ENCODE assay signal across 1 cellular context in the genomic region with DNA sequence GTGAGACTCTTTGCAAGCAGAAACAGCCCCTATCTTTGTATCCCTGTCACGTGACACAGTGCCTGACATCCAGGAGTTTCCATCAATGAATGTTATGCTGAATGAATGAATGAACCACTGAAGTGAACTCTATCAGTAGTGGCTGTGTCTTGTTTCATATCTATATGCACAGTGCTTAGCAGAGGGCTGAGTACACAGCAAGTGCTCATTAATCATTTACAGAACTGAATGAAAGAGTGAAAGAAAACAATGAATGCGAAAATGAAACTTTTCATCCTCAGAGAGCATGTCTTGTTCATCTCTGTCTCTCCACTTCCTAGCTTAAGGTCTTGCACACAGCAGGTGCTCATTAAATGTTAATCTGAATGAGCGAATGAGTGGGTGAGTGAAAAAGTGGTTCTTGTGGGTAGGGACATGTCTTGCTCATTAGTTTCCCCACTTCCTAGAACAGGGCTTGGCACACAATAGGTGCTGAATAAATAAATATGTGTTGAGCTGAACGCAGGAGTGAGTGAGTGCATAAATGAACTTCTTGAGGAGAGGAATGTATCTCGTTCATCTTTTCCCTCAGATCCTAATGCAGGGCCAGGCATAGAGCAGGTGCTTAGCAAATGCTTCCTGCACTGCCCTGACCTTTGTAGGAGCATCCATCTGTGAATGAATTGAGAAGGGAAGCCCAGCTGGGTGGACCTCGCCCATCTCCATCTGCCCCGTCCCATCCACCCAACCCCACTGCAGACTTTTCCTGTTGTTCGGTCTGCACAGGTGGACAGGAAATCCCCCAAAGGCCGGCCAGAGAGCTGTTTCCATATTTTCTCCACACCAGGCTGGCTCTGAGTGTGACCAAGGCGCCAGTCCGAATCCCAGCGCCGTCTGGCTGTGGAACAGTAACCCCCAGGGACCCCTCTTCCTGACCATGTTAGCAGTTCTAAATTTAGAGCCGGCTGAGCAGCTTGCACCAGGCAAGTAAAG.
A peak's percentile ranks its signal among the peaks of the same experiment; 100 is the strongest.
TF ChIP-seq lines count a peak whose summit lies in the region.

No MANE protein-coding gene starts in this region.

TF ChIP-seq in HepG2, 621 proteins besides CTCF, POLR2A, EP300 and RAD21 (continued from another document and continues in another):
- peak; percentile 72 for TF ChIP-seq FOXA3 (CRISPR knock-in tag; IDR thresholded peaks at IDR 0.05)
- no peak for TF ChIP-seq ZNF772 (CRISPR knock-in tag; IDR thresholded peaks at IDR 0.05)
- TF ChIP-seq SOX13 (IDR thresholded peaks at IDR 0.05), result no peak
- TF ChIP-seq SOX13 (CRISPR knock-in tag; conservative IDR thresholded peaks at IDR 0.05 in 1 of 2, IDR thresholded peaks at IDR 0.05 in 1 of 2), result peak in 1 of 2 experiments; percentile 60; a peak in 1 of 4 replicates
- no peak for TF ChIP-seq ZFP90 (CRISPR knock-in tag; IDR thresholded peaks at IDR 0.05; ENCODE audit: borderline replicate concordance)
- TF ChIP-seq, protein P1, sequence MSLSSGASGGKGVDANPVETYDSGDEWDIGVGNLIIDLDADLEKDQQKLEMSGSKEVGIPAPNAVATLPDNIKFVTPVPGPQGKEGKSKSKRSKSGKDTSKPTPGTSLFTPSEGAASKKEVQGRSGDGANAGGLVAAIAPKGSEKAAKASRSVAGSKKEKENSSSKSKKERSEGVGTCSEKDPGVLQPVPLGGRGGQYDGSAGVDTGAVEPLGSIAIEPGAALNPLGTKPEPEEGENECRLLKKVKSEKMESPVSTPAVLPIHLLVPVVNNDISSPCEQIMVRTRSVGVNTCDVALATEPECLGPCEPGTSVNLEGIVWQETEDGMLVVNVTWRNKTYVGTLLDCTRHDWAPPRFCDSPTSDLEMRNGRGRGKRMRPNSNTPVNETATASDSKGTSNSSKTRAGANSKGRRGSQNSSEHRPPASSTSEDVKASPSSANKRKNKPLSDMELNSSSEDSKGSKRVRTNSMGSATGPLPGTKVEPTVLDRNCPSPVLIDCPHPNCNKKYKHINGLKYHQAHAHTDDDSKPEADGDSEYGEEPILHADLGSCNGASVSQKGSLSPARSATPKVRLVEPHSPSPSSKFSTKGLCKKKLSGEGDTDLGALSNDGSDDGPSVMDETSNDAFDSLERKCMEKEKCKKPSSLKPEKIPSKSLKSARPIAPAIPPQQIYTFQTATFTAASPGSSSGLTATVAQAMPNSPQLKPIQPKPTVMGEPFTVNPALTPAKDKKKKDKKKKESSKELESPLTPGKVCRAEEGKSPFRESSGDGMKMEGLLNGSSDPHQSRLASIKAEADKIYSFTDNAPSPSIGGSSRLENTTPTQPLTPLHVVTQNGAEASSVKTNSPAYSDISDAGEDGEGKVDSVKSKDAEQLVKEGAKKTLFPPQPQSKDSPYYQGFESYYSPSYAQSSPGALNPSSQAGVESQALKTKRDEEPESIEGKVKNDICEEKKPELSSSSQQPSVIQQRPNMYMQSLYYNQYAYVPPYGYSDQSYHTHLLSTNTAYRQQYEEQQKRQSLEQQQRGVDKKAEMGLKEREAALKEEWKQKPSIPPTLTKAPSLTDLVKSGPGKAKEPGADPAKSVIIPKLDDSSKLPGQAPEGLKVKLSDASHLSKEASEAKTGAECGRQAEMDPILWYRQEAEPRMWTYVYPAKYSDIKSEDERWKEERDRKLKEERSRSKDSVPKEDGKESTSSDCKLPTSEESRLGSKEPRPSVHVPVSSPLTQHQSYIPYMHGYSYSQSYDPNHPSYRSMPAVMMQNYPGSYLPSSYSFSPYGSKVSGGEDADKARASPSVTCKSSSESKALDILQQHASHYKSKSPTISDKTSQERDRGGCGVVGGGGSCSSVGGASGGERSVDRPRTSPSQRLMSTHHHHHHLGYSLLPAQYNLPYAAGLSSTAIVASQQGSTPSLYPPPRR (CRISPR knock-in tag; IDR thresholded peaks at IDR 0.05; ENCODE audit: borderline replicate concordance), result 0 out of 2 replicates have a peak, but pooled peaks have one; percentile 29
- TF ChIP-seq RCOR2 (CRISPR knock-in tag; IDR thresholded peaks at IDR 0.05), result 0 out of 2 replicates have a peak, but pooled peaks have one; percentile 18
- TF ChIP-seq NFE2L1 (CRISPR knock-in tag; IDR thresholded peaks at IDR 0.05; ENCODE audit: borderline replicate concordance), result no peak
- TF ChIP-seq ASH2L (IDR thresholded peaks at IDR 0.05; ENCODE audit: insufficient read length, low read depth, low read length), result peak; percentile 30
- TF ChIP-seq ZNF24 (IDR thresholded peaks at IDR 0.05), result peak; percentile 97
- peak; percentile 61 for TF ChIP-seq PAXIP1 (CRISPR knock-in tag; conservative IDR thresholded peaks at IDR 0.05)
- TF ChIP-seq ZNF3 (CRISPR knock-in tag; IDR thresholded peaks at IDR 0.05), result 0 out of 2 replicates have a peak, but pooled peaks have one; percentile 45
- no peak for TF ChIP-seq HOXA7 (CRISPR knock-in tag; IDR thresholded peaks at IDR 0.05)
- no peak for TF ChIP-seq ZMYM2 (CRISPR knock-in tag; IDR thresholded peaks at IDR 0.05)
- TF ChIP-seq, protein P2, sequence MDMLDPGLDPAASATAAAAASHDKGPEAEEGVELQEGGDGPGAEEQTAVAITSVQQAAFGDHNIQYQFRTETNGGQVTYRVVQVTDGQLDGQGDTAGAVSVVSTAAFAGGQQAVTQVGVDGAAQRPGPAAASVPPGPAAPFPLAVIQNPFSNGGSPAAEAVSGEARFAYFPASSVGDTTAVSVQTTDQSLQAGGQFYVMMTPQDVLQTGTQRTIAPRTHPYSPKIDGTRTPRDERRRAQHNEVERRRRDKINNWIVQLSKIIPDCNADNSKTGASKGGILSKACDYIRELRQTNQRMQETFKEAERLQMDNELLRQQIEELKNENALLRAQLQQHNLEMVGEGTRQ (IDR thresholded peaks at IDR 0.05; ENCODE audit: low read depth, low read length), result peak; percentile 93
- TF ChIP-seq, protein P2 (CRISPR knock-in tag; IDR thresholded peaks at IDR 0.05; ENCODE audit: borderline replicate concordance), result peak; percentile 62; the same call in 1 of the 2 replicates
- no peak for TF ChIP-seq ZNF781 (CRISPR knock-in tag; IDR thresholded peaks at IDR 0.05; ENCODE audit: borderline replicate concordance, not compliant biosample characterization)
- TF ChIP-seq EHMT2 (IDR thresholded peaks at IDR 0.05; ENCODE audit: borderline replicate concordance, low read depth, low read length), result no peak
- TF ChIP-seq CREB1 (IDR thresholded peaks at IDR 0.05), result 0 out of 2 replicates have a peak, but pooled peaks have one; percentile 12
- no peak; the same call in 1 of the 2 replicates for TF ChIP-seq CREB1 (CRISPR knock-in tag; IDR thresholded peaks at IDR 0.05)
- no peak for TF ChIP-seq ZNF414 (CRISPR knock-in tag; IDR thresholded peaks at IDR 0.05)
- TF ChIP-seq HDAC2 (CRISPR knock-in tag; IDR thresholded peaks at IDR 0.05), result peak; percentile 15
- TF ChIP-seq SALL1 (CRISPR knock-in tag; IDR thresholded peaks at IDR 0.05), result peak; percentile 11; the same call in 1 of the 2 replicates
- no peak for TF ChIP-seq SAFB2 (CRISPR knock-in tag; IDR thresholded peaks at IDR 0.05; ENCODE audit: borderline replicate concordance, low read depth)
- peak; percentile 28; the same call in 1 of the 2 replicates for TF ChIP-seq BCL6 (CRISPR knock-in tag; IDR thresholded peaks at IDR 0.05)
- no peak for TF ChIP-seq MAF1 (CRISPR knock-in tag; IDR thresholded peaks at IDR 0.05; ENCODE audit: borderline replicate concordance)
- TF ChIP-seq, protein P3, sequence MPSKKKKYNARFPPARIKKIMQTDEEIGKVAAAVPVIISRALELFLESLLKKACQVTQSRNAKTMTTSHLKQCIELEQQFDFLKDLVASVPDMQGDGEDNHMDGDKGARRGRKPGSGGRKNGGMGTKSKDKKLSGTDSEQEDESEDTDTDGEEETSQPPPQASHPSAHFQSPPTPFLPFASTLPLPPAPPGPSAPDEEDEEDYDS (CRISPR knock-in tag; IDR thresholded peaks at IDR 0.05), result 0 out of 2 replicates have a peak, but pooled peaks have one; percentile 16
- 0 out of 2 replicates have a peak, but pooled peaks have one; percentile 22 for TF ChIP-seq ADNP (CRISPR knock-in tag; IDR thresholded peaks at IDR 0.05)
- no peak for TF ChIP-seq CBFB (CRISPR knock-in tag; IDR thresholded peaks at IDR 0.05)
- TF ChIP-seq MED1 (CRISPR knock-in tag; IDR thresholded peaks at IDR 0.05), result 0 out of 2 replicates have a peak, but pooled peaks have one; percentile 22
- TF ChIP-seq, protein P4, sequence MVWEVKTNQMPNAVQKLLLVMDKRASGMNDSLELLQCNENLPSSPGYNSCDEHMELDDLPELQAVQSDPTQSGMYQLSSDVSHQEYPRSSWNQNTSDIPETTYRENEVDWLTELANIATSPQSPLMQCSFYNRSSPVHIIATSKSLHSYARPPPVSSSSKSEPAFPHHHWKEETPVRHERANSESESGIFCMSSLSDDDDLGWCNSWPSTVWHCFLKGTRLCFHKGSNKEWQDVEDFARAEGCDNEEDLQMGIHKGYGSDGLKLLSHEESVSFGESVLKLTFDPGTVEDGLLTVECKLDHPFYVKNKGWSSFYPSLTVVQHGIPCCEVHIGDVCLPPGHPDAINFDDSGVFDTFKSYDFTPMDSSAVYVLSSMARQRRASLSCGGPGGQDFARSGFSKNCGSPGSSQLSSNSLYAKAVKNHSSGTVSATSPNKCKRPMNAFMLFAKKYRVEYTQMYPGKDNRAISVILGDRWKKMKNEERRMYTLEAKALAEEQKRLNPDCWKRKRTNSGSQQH (CRISPR knock-in tag; IDR thresholded peaks at IDR 0.05; ENCODE audit: low read depth), result 0 out of 2 replicates have a peak, but pooled peaks have one; percentile 9
- TF ChIP-seq PBX3 (CRISPR knock-in tag; IDR thresholded peaks at IDR 0.05; ENCODE audit: borderline replicate concordance), result no peak
- TF ChIP-seq ZNF761 (CRISPR knock-in tag; conservative IDR thresholded peaks at IDR 0.05), result no peak
- no peak for TF ChIP-seq ZNF770 (CRISPR knock-in tag; IDR thresholded peaks at IDR 0.05)
- TF ChIP-seq SP5 (CRISPR knock-in tag; IDR thresholded peaks at IDR 0.05; ENCODE audit: borderline replicate concordance, low read depth), result no peak
